ENCODE assay signal across 8 cellular contexts in the genomic region with DNA sequence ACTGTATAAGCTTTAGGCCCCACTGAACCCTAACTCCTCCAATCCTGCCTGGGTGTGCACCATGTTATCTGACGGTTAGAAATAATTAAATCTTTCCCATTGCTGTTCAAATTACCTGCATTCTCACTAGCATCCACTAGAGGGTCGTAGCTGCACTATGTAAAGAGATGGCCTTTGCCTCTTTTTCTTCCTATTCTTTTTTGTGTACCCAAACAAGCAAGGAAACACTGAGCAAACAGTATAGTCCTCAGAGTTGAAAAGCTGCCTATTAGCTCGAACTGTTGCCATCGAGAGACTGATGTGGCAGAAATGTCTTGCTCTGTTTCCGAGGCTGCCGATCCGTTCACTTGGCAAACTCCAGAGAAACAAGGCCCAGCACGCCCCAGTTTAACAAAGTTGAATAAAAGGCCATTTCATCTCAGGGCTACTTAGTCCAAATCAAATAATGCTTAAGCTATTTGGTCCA.
DNase-seq lines count a peak whose midpoint lies in the region; ATAC-seq and TF ChIP-seq lines count a peak whose summit lies in the region.

No MANE protein-coding gene starts in this region.

- peaks cover 8% of the 10 kb centered on the region for H3K27me3 Mint-ChIP-seq in activated naive CD8-positive, alpha-beta T cell treated with anti-CD3 and anti-CD28 coated beads for 36 hours
- H3K27me3 Mint-ChIP-seq in progenitor cell of endocrine pancreas, result no peaks in the 10 kb centered on the region

- no peaks in the 10 kb centered on the region for H3K4me1 Mint-ChIP-seq in activated naive CD8-positive, alpha-beta T cell treated with anti-CD3 and anti-CD28 coated beads for 36 hours
- H3K4me1 Mint-ChIP-seq in progenitor cell of endocrine pancreas (ENCODE audit: low read depth), result peaks cover 1% of the 10 kb centered on the region

- H3K27ac ChIP-seq in cardiac muscle cell, result no peak overlapping the region

- TF ChIP-seq CTCF in cardiac muscle cell (IDR thresholded peaks at IDR 0.05; ENCODE audit: low read depth, low read length), result peak; percentile 89
- peak; percentile 88 for TF ChIP-seq CTCF in progenitor cell of endocrine pancreas (IDR thresholded peaks at IDR 0.05; ENCODE audit: unreplicated experiment)

- H3K36me3 ChIP-seq in cardiac muscle cell, result no peaks in the 10 kb centered on the region

- no peaks in the 10 kb centered on the region for H3K36me3 Mint-ChIP-seq in activated naive CD8-positive, alpha-beta T cell treated with anti-CD3 and anti-CD28 coated beads for 36 hours
- no peaks in the 10 kb centered on the region for H3K36me3 Mint-ChIP-seq in progenitor cell of endocrine pancreas (ENCODE audit: insufficient read depth)

- no peaks in the 10 kb centered on the region for H3K9me3 Mint-ChIP-seq in activated naive CD8-positive, alpha-beta T cell treated with anti-CD3 and anti-CD28 coated beads for 36 hours
- H3K9me3 Mint-ChIP-seq in progenitor cell of endocrine pancreas (ENCODE audit: low read depth), result no peaks in the 10 kb centered on the region

- ATAC-seq in GM21360 (IDR thresholded peaks at IDR 0.05; ENCODE audit: unreplicated experiment) (peak; percentile 84), HG03521 (IDR thresholded peaks at IDR 0.05; ENCODE audit: unreplicated experiment) (peak; percentile 79)

- no peak overlapping the region for H3K27ac Mint-ChIP-seq in activated naive CD8-positive, alpha-beta T cell treated with anti-CD3 and anti-CD28 coated beads for 36 hours
- H3K27ac Mint-ChIP-seq in progenitor cell of endocrine pancreas, result no peak overlapping the region

- H3K4me3 Mint-ChIP-seq in activated naive CD8-positive, alpha-beta T cell treated with anti-CD3 and anti-CD28 coated beads for 36 hours, result no peak overlapping the region
- no peak overlapping the region for H3K4me3 Mint-ChIP-seq in progenitor cell of endocrine pancreas (ENCODE audit: low read depth)

- H3K27me3 ChIP-seq in cardiac muscle cell, result no peaks in the 10 kb centered on the region

- no peak overlapping the region for H3K4me3 ChIP-seq in cardiac muscle cell

- no peaks in the 10 kb centered on the region for H3K4me1 ChIP-seq in cardiac muscle cell (ENCODE audit: low read depth)

- peak; percentile 56 for DNase-seq in Daoy (ENCODE audit: low read depth)
- peak; percentile 50 for DNase-seq in NCI-H774 (lab: John Stamatoyannopoulos, UW)
- peak; percentile 8 for DNase-seq in activated naive CD8-positive, alpha-beta T cell treated with anti-CD3 and anti-CD28 coated beads for 36 hours
- peak; percentile 75 to 82 for DNase-seq in cardiac muscle cell (ENCODE audit: low read depth in 1 of 2, low spot score in 1 of 2)
- DNase-seq in progenitor cell of endocrine pancreas (ENCODE audit: low spot score, unreplicated experiment), result peak; percentile 10
- no peak for DNase-seq in GM19240 (ENCODE audit: insufficient read length, low spot score)

- no peaks in the 10 kb centered on the region for H3K9me3 ChIP-seq in cardiac muscle cell (ENCODE audit: low read depth)
